ENCODE assay signal across 8 cellular contexts in genomic region chr4:55321707-55322264, GRCh38. TPM values are rescaled to one million over a fixed set of nuclear protein-coding genes. Genes with fewer than 3 reads are reported as not detected.
DNase-seq lines count a peak whose midpoint lies in the region; ATAC-seq and TF ChIP-seq lines count a peak whose summit lies in the region.

No MANE protein-coding gene starts in this region.

- CTCF ChIA-PET in naive thymus-derived CD4-positive, alpha-beta T cell (lab: Charles Lee): interaction anchor here (0.6 to 1.5 kb wide), 3 partner anchors 25 to 460 kb away, joined by 3 read pairs; no protein-coding TSS in a partner anchor

- H3K9me3 Mint-ChIP-seq in naive thymus-derived CD4-positive, alpha-beta T cell: peaks cover 0 to 2% (median 0%) of the 10 kb centered on the region in 11 donors

- H3K27me3 ChIP-seq in naive thymus-derived CD4-positive, alpha-beta T cell (ENCODE audit: control insufficient read depth in 2 of 2, insufficient read depth in 2 of 2, low read length in 2 of 2): no peaks in the 10 kb centered on the region
- H3K27me3 ChIP-seq in transverse colon: no peaks in the 10 kb centered on the region

- H3K4me1 ChIP-seq in naive thymus-derived CD4-positive, alpha-beta T cell (ENCODE audit: control insufficient read depth in 2 of 2, insufficient read depth in 2 of 2, low read length in 2 of 2): peaks cover 0 to 7% of the 10 kb centered on the region in 2 donors
- peaks cover 0 to 8% (median 0%) of the 10 kb centered on the region in 4 donors for H3K4me1 ChIP-seq in transverse colon

- no peak overlapping the region for H3K4me3 ChIP-seq in HFF-Myc (replicated peaks; ENCODE audit: low read depth, low read length)
- H3K4me3 ChIP-seq in epithelial cell of esophagus (ENCODE audit: low read length): no peak overlapping the region
- H3K4me3 ChIP-seq in naive thymus-derived CD4-positive, alpha-beta T cell (ENCODE audit: low read length): no peak overlapping the region
- no peak overlapping the region for H3K4me3 ChIP-seq in transverse colon

- H3K4me3 Mint-ChIP-seq in naive thymus-derived CD4-positive, alpha-beta T cell: no peak overlapping the region

- no peak for TF ChIP-seq POLR2A in transverse colon (IDR thresholded peaks at IDR 0.05)

- POLR2A ChIA-PET in naive thymus-derived CD4-positive, alpha-beta T cell (lab: Charles Lee): no interaction called here

- TF ChIP-seq CTCF in HFF-Myc (IDR thresholded peaks at IDR 0.05; ENCODE audit: low read depth, low read length, missing control alignments) (peak; percentile 55), epithelial cell of esophagus (IDR thresholded peaks at IDR 0.05; ENCODE audit: insufficient read depth, low read depth, low read length, missing control alignments) (peak; percentile 65), transverse colon (IDR thresholded peaks at IDR 0.05) (peak; percentile 33 to 55 (median 51))

- intact Hi-C loops in naive thymus-derived CD4-positive, alpha-beta T cell (cut with micrococcal nuclease): loop anchor here (1.0 to 5.0 kb wide), 6 partner anchors 137 to 1004 kb away; no protein-coding TSS in a partner anchor
- intact Hi-C loops in transverse colon (cut with DNase I; ENCODE audit: low total_unique reads): no loop called here

- no peaks in the 10 kb centered on the region for H3K27me3 Mint-ChIP-seq in naive thymus-derived CD4-positive, alpha-beta T cell

- H3K4me1 Mint-ChIP-seq in naive thymus-derived CD4-positive, alpha-beta T cell: peaks cover 12 to 30% (median 22%) of the 10 kb centered on the region in 7 donors

- H3K9me3 ChIP-seq in naive thymus-derived CD4-positive, alpha-beta T cell (ENCODE audit: control insufficient read depth in 2 of 3, low read length in 3 of 3): no peaks in the 10 kb centered on the region
- H3K9me3 ChIP-seq in transverse colon: no peaks in the 10 kb centered on the region

- DNase-seq in COR-L47 (lab: John Stamatoyannopoulos, UW): peak; percentile 79
- peak; percentile 59 for DNase-seq in HFF-Myc (ENCODE audit: extremely low read depth, low read depth)
- peak; percentile 17 for DNase-seq in NCI-H510A (lab: John Stamatoyannopoulos, UW)
- DNase-seq in activated CD4-positive, alpha-beta T cell treated with anti-CD3 and anti-CD28 coated beads, Interleukin-2, amount 50 U/mL, for 1 hour: peak; percentile 38
- peak; percentile 82 for DNase-seq in epithelial cell of esophagus (ENCODE audit: low read depth)
- peak in 6 of 9 donors; percentile 9 to 42 (median 18) for DNase-seq in naive thymus-derived CD4-positive, alpha-beta T cell
- peak; percentile 65 for DNase-seq in transverse colon
- DNase-seq in cortex of kidney (lab: John Stamatoyannopoulos, UW): no peak

- no peak overlapping the region for H3K27ac Mint-ChIP-seq in naive thymus-derived CD4-positive, alpha-beta T cell

- no peak overlapping the region for H3K27ac ChIP-seq in naive thymus-derived CD4-positive, alpha-beta T cell (ENCODE audit: low read depth, low read length)
- H3K27ac ChIP-seq in transverse colon: no peak overlapping the region

- 24 to 26% methylated on average over 8 of the region's 8 CpGs for WGBS in transverse colon (ENCODE audit: low coverage in 1 of 2), 2 donors

- no peaks in the 10 kb centered on the region for H3K36me3 Mint-ChIP-seq in naive thymus-derived CD4-positive, alpha-beta T cell

- ATAC-seq in naive thymus-derived CD4-positive, alpha-beta T cell: no peak

- no peaks in the 10 kb centered on the region for H3K36me3 ChIP-seq in naive thymus-derived CD4-positive, alpha-beta T cell (ENCODE audit: control insufficient read depth in 2 of 3, insufficient read depth in 3 of 3, low read length in 3 of 3)
- no peaks in the 10 kb centered on the region for H3K36me3 ChIP-seq in transverse colon

- no peak for TF ChIP-seq EP300 in transverse colon (IDR thresholded peaks at IDR 0.05; ENCODE audit: low read depth)

- in situ Hi-C loops in transverse colon (cut with MboI; ENCODE audit: low pct_ligation_motif_present in 1 of 4, low pct_unique_long_range_greater_than_20kb in 1 of 4, low sequenced_read_pairs in 3 of 4): loop anchor here in 1 of 4 donors (25.0 kb wide), 2 partner anchors 359 to 1009 kb away; no protein-coding TSS in a partner anchor

RNA-seq across cellular contexts. Expression of gene SRD5A3, which starts 24.3 kb away (rescaled TPM):
- 1 to 10 TPM; 1.9 to 8.5 (median 4.5) TPM for total RNA-seq in naive thymus-derived CD4-positive, alpha-beta T cell
- 10 to 100 TPM in 1 of 2 donors, 1 to 10 TPM in 1; 5.0 to 10.6 TPM for polyA plus RNA-seq in naive thymus-derived CD4-positive, alpha-beta T cell
- 10 to 100 TPM in 1 of 4 donors, 1 to 10 TPM in 3; 1.2 to 13.5 (median 4.9) TPM for total RNA-seq in transverse colon
